Comparison of ENCODE assay signal across 29 cellular contexts in the genomic region with DNA sequence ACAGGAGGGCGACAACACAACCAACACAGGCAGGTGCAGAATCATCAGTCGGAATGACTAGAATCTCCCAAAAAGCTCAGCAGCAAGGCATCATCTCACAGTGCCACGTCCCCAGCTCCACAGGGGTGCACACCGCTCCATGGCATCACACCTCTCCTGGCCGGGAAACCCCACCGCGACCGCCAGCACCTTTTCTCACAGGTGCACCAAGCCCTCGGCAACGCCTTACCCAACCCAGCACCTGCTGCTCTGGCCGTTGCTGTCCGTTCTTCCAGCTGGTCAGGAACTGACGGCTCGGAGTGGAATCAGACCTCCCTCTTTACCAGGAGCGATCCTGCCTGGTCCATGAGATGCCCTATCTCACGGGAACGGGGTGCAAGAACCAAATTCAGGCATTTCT.
"Had no signal": no experiment of that assay in that cellular context is flagged by ENCODE, and none has a peak within 500 bp of the region (broad histone marks: within the 10 kb centered on the region; RNA-seq: fewer than 3 reads in every experiment).

No MANE protein-coding gene starts in this region.

- DNase-seq: caudate nucleus; cerebellar nuclear complex; cortex of kidney; effector memory CD8-positive, alpha-beta T cell; gastrocnemius medialis; heart left ventricle; kidney glomerular epithelial cell; left colon; left ventricle myocardium inferior; lower lobe of right lung; mucosa of descending colon; naive B cell; nucleus accumbens; stimulated activated CD4-positive, alpha-beta T cell treated with anti-CD3 and anti-CD28 coated beads, Interleukin-15, amount 100 ng/mL, for 24 hours; stimulated activated CD4-positive, alpha-beta T cell treated with anti-CD3 and anti-CD28 coated beads, Interleukin-2, amount 100 ng/mL, for 48 hours; stimulated activated CD8-positive, alpha-beta memory T cell treated with anti-CD3 and anti-CD28 coated beads, Interleukin-4, amount 100 ng/mL, for 48 hours; stimulated activated naive CD4-positive, alpha-beta T cell; stimulated activated naive CD8-positive, alpha-beta T cell treated with anti-CD3 and anti-CD28 coated beads, Interleukin-15, amount 100 ng/mL, for 72 hours; transverse colon had no signal

- H3K27me3 Mint-ChIP-seq: naive B cell; natural killer cell treated with Interleukin-12 subunit alpha and Interleukin-12 subunit beta and Interleukin-15 and Interleukin-18, amount 100 ng/mL, for 72 hours; progenitor cell of endocrine pancreas; stimulated activated naive CD8-positive, alpha-beta T cell treated with anti-CD3 and anti-CD28 coated beads, Interleukin-15, amount 100 ng/mL, for 72 hours had no signal

- H3K36me3 ChIP-seq: pancreas, transverse colon had no signal

- H3K9me3 Mint-ChIP-seq: effector memory CD8-positive, alpha-beta T cell; memory B cell; mesothelial cell of epicardium; naive B cell; natural killer cell treated with Interleukin-12 subunit alpha and Interleukin-12 subunit beta and Interleukin-15 and Interleukin-18, amount 100 ng/mL, for 72 hours; neural crest cell; stimulated activated naive CD8-positive, alpha-beta T cell treated with anti-CD3 and anti-CD28 coated beads, Interleukin-15, amount 100 ng/mL, for 72 hours had no signal

- H3K4me3 ChIP-seq: gastrocnemius medialis, heart left ventricle, hepatocyte, left ventricle myocardium inferior, lower lobe of right lung, mucosa of descending colon, pancreas, skin epidermis, suprapubic skin, transverse colon, vagina had no signal

- H3K27ac ChIP-seq: gastrocnemius medialis, heart left ventricle, hepatocyte, left ventricle myocardium inferior, lower lobe of right lung, pancreas, skin epidermis, suprapubic skin, transverse colon had no signal

- H3K36me3 Mint-ChIP-seq: natural killer cell treated with Interleukin-12 subunit alpha and Interleukin-12 subunit beta and Interleukin-15 and Interleukin-18, amount 100 ng/mL, for 72 hours had no signal

- H2AFZ ChIP-seq: hepatocyte had no signal

- H3K4me2 ChIP-seq: hepatocyte had no signal

- H3K9me3 ChIP-seq: gastrocnemius medialis, heart left ventricle, left ventricle myocardium inferior, lower lobe of right lung, mucosa of descending colon, pancreas, suprapubic skin, transverse colon, vagina had no signal

- H3K27me3 ChIP-seq: gastrocnemius medialis, heart left ventricle, hepatocyte, pancreas, suprapubic skin, transverse colon, vagina had no signal

- ATAC-seq: effector memory CD8-positive, alpha-beta T cell; gastrocnemius medialis; heart left ventricle; left colon; lower lobe of right lung; mucosa of descending colon; natural killer cell treated with Interleukin-12 subunit alpha and Interleukin-12 subunit beta and Interleukin-15 and Interleukin-18, amount 100 ng/mL, for 72 hours; pancreas; stimulated activated naive CD8-positive, alpha-beta T cell treated with anti-CD3 and anti-CD28 coated beads, Interleukin-15, amount 100 ng/mL, for 72 hours had no signal

- H3K4me3 Mint-ChIP-seq: effector memory CD8-positive, alpha-beta T cell; memory B cell; mesothelial cell of epicardium; natural killer cell treated with Interleukin-12 subunit alpha and Interleukin-12 subunit beta and Interleukin-15 and Interleukin-18, amount 100 ng/mL, for 72 hours; neural crest cell; stimulated activated naive CD8-positive, alpha-beta T cell treated with anti-CD3 and anti-CD28 coated beads, Interleukin-15, amount 100 ng/mL, for 72 hours had no signal

- H3K4me1 Mint-ChIP-seq: memory B cell had no signal

- H3K4me1 ChIP-seq: pancreas had no signal

- H3K27ac Mint-ChIP-seq: effector memory CD8-positive, alpha-beta T cell; memory B cell; mesothelial cell of epicardium; natural killer cell treated with Interleukin-12 subunit alpha and Interleukin-12 subunit beta and Interleukin-15 and Interleukin-18, amount 100 ng/mL, for 72 hours; progenitor cell of endocrine pancreas had no signal
